Comparison of ENCODE assay signal across 8 cellular contexts in genomic region chr6:69719602-69720193, GRCh38.
DNase-seq lines count a peak whose midpoint lies in the region; ATAC-seq and TF ChIP-seq lines count a peak whose summit lies in the region.

No MANE protein-coding gene starts in this region.

- no peak overlapping the region for H2AFZ ChIP-seq in mesenchymal stem cell (ENCODE audit: low read depth, low read length)

- H2BK5ac ChIP-seq in mesenchymal stem cell (ENCODE audit: low read depth, low read length, poor library complexity, severe bottlenecking), result no peak overlapping the region

- H2BK15ac ChIP-seq in mesenchymal stem cell (ENCODE audit: low read depth, poor library complexity, severe bottlenecking), result no peak overlapping the region

- no peak overlapping the region for H3K4me2 ChIP-seq in mesenchymal stem cell (ENCODE audit: low read length, poor library complexity, severe bottlenecking)

- DNase-seq in WTC11 (ENCODE audit: low spot score) (no peak), mesenchymal stem cell (peak; percentile 41), cerebellum (ENCODE audit: low spot score) (no peak), lower lobe of right lung (no peak), HuH-7.5 (ENCODE audit: low spot score) (no peak)

- CTCF ChIA-PET in WTC11 (lab: Charles Lee), result no interaction called here

- peaks cover 17% of the 10 kb centered on the region for H3K36me3 Mint-ChIP-seq in WTC11

- no peak overlapping the region for H4K91ac ChIP-seq in mesenchymal stem cell (ENCODE audit: low read length)

- H3K18ac ChIP-seq in mesenchymal stem cell (ENCODE audit: low read depth in 1 of 2, low read length in 2 of 2), result no peak overlapping the region

- H3K27me3 ChIP-seq in mesenchymal stem cell (ENCODE audit: control insufficient read depth in 1 of 2, insufficient read depth in 1 of 2, low read length in 2 of 2), result no peaks in the 10 kb centered on the region
- no peaks in the 10 kb centered on the region for H3K27me3 ChIP-seq in lower lobe of right lung (ENCODE audit: low read depth)

- H3K9ac ChIP-seq in mesenchymal stem cell (ENCODE audit: low read length), result no peak overlapping the region

- no peak overlapping the region for H2BK120ac ChIP-seq in mesenchymal stem cell (ENCODE audit: low read depth, low read length)

- H3K23ac ChIP-seq in mesenchymal stem cell (ENCODE audit: low read length in 2 of 2), result no peak overlapping the region

- H3K9me3 Mint-ChIP-seq in WTC11, result peaks cover 20% of the 10 kb centered on the region

- no peak overlapping the region for H3K4me3 Mint-ChIP-seq in WTC11

- POLR2A ChIA-PET in WTC11 (lab: Charles Lee), result no interaction called here

- H3K9me3 ChIP-seq in mesenchymal stem cell (ENCODE audit: control insufficient read depth, low read length), result peaks cover 9% of the 10 kb centered on the region
- H3K9me3 ChIP-seq in lower lobe of right lung, result peaks cover 7% of the 10 kb centered on the region

- peak; percentile 70 for ATAC-seq in GM19023 (IDR thresholded peaks at IDR 0.05; ENCODE audit: unreplicated experiment)
- ATAC-seq in HG03521 (IDR thresholded peaks at IDR 0.05; ENCODE audit: unreplicated experiment), result peak; percentile 62
- peak; percentile 65 for ATAC-seq in WTC11
- no peak for ATAC-seq in lower lobe of right lung

- peaks cover 7% of the 10 kb centered on the region for H3K79me1 ChIP-seq in mesenchymal stem cell (replicated peaks; ENCODE audit: low read length, poor library complexity, severe bottlenecking)

- H3K4me1 ChIP-seq in mesenchymal stem cell (ENCODE audit: control insufficient read depth, insufficient read depth, low read depth, low read length) (no peaks in the 10 kb centered on the region), lower lobe of right lung (no peaks in the 10 kb centered on the region)

- intact Hi-C loops in lower lobe of right lung (cut with DNase I), result no loop called here

- no peak overlapping the region for H2AK5ac ChIP-seq in mesenchymal stem cell (ENCODE audit: low read length, severe bottlenecking)

- H2BK12ac ChIP-seq in mesenchymal stem cell (ENCODE audit: low read length in 2 of 2), result no peak overlapping the region

- H3K27ac ChIP-seq in C4-2B (no peak overlapping the region), mesenchymal stem cell (ENCODE audit: low read length, poor library complexity, severe bottlenecking) (no peak overlapping the region), lower lobe of right lung (no peak overlapping the region)

- H3K4ac ChIP-seq in mesenchymal stem cell (ENCODE audit: low read depth in 1 of 2, low read length in 2 of 2), result no peak overlapping the region

- 26% methylated on average over 2 of the region's 2 CpGs for WGBS in mesenchymal stem cell

- TF ChIP-seq CTCF in C4-2B (conservative IDR thresholded peaks at IDR 0.05), result peak; percentile 62
- no peak for TF ChIP-seq CTCF in WTC11 (IDR thresholded peaks at IDR 0.05)
- no peak for TF ChIP-seq CTCF in lower lobe of right lung (IDR thresholded peaks at IDR 0.05)

- no peaks in the 10 kb centered on the region for H3K27me3 Mint-ChIP-seq in WTC11 (ENCODE audit: low read depth)

- H4K8ac ChIP-seq in mesenchymal stem cell (ENCODE audit: low read length), result no peak overlapping the region

- no peak overlapping the region for H3K14ac ChIP-seq in mesenchymal stem cell (ENCODE audit: low read length in 2 of 2)

- H3K4me3 ChIP-seq in mesenchymal stem cell (ENCODE audit: insufficient read depth in 1 of 2, low read depth in 1 of 2, low read length in 2 of 2) (no peak overlapping the region), lower lobe of right lung (no peak overlapping the region)

- H3K27ac Mint-ChIP-seq in WTC11, result no peak overlapping the region

- H3K36me3 ChIP-seq in mesenchymal stem cell (ENCODE audit: control insufficient read depth in 1 of 2, insufficient read depth in 2 of 2, low read depth in 1 of 2, low read length in 2 of 2) (peaks cover 12 to 33% of the 10 kb centered on the region in 2 experiments), lower lobe of right lung (peaks cover 34% of the 10 kb centered on the region)

- H3K4me1 Mint-ChIP-seq in WTC11, result no peaks in the 10 kb centered on the region

TF ChIP-seq in WTC11, 78 proteins besides CTCF, POLR2A, EP300 and RAD21:
- TF ChIP-seq ZBTB43 (CRISPR knock-in tag; IDR thresholded peaks at IDR 0.05), result no peak
- TF ChIP-seq, protein P1, sequence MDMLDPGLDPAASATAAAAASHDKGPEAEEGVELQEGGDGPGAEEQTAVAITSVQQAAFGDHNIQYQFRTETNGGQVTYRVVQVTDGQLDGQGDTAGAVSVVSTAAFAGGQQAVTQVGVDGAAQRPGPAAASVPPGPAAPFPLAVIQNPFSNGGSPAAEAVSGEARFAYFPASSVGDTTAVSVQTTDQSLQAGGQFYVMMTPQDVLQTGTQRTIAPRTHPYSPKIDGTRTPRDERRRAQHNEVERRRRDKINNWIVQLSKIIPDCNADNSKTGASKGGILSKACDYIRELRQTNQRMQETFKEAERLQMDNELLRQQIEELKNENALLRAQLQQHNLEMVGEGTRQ (CRISPR knock-in tag; IDR thresholded peaks at IDR 0.05), result no peak
- no peak for TF ChIP-seq ATF6 (CRISPR knock-in tag; IDR thresholded peaks at IDR 0.05)
- no peak for TF ChIP-seq IRF2 (CRISPR knock-in tag; IDR thresholded peaks at IDR 0.05; ENCODE audit: borderline replicate concordance, low read depth)
- TF ChIP-seq, protein P2, sequence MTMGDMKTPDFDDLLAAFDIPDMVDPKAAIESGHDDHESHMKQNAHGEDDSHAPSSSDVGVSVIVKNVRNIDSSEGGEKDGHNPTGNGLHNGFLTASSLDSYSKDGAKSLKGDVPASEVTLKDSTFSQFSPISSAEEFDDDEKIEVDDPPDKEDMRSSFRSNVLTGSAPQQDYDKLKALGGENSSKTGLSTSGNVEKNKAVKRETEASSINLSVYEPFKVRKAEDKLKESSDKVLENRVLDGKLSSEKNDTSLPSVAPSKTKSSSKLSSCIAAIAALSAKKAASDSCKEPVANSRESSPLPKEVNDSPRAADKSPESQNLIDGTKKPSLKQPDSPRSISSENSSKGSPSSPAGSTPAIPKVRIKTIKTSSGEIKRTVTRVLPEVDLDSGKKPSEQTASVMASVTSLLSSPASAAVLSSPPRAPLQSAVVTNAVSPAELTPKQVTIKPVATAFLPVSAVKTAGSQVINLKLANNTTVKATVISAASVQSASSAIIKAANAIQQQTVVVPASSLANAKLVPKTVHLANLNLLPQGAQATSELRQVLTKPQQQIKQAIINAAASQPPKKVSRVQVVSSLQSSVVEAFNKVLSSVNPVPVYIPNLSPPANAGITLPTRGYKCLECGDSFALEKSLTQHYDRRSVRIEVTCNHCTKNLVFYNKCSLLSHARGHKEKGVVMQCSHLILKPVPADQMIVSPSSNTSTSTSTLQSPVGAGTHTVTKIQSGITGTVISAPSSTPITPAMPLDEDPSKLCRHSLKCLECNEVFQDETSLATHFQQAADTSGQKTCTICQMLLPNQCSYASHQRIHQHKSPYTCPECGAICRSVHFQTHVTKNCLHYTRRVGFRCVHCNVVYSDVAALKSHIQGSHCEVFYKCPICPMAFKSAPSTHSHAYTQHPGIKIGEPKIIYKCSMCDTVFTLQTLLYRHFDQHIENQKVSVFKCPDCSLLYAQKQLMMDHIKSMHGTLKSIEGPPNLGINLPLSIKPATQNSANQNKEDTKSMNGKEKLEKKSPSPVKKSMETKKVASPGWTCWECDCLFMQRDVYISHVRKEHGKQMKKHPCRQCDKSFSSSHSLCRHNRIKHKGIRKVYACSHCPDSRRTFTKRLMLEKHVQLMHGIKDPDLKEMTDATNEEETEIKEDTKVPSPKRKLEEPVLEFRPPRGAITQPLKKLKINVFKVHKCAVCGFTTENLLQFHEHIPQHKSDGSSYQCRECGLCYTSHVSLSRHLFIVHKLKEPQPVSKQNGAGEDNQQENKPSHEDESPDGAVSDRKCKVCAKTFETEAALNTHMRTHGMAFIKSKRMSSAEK (CRISPR knock-in tag; IDR thresholded peaks at IDR 0.05; ENCODE audit: borderline replicate concordance), result no peak
- TF ChIP-seq TCF7 (CRISPR knock-in tag; IDR thresholded peaks at IDR 0.05; ENCODE audit: low read depth), result no peak

Comparison
In these comparisons a context has a peak if more than half of its experiments do, and no peak if none do; other contexts are left out.
1. ATAC-seq: peak in GM19023 (single experiment), HG03521 (single experiment) and WTC11 (single experiment); none in lower lobe of right lung (0 of 2).